In genomic region chr2:220646424-220646823, GRCh38 we compare ENCODE assay signal across 16 cellular contexts.
DNase-seq lines count a peak whose midpoint lies in the region; ATAC-seq and TF ChIP-seq lines count a peak whose summit lies in the region.
"Had no signal": no experiment of that assay in that cellular context is flagged by ENCODE, and none has a peak within 500 bp of the region (broad histone marks: within the 10 kb centered on the region; RNA-seq: fewer than 3 reads in every experiment).

No MANE protein-coding gene starts in this region.

- no peak for TF ChIP-seq CTCF in GM23338 (conservative IDR thresholded peaks at IDR 0.05; ENCODE audit: low read depth in 2 of 2)
- TF ChIP-seq CTCF in CD8-positive, alpha-beta T cell (IDR thresholded peaks at IDR 0.05): no peak
- no peak for TF ChIP-seq CTCF in mesothelial cell of epicardium (IDR thresholded peaks at IDR 0.05; ENCODE audit: unreplicated experiment)

- no peaks in the 10 kb centered on the region for H4K20me1 ChIP-seq in GM23338 (replicated peaks; ENCODE audit: insufficient read depth)

- H3F3A ChIP-seq in GM23338 (replicated peaks; ENCODE audit: low read depth): no peaks in the 10 kb centered on the region

- peak overlapping the region; percentile 90 for H3K27ac Mint-ChIP-seq in activated naive CD4-positive, alpha-beta T cell treated with anti-CD3 and anti-CD28 coated beads, Interleukin-2, amount 50 U/mL, for 24 hours
- H3K27ac Mint-ChIP-seq in GM23338: no peak overlapping the region
- no peak overlapping the region for H3K27ac Mint-ChIP-seq in CD8-positive, alpha-beta T cell
- no peak overlapping the region for H3K27ac Mint-ChIP-seq in mesothelial cell of epicardium
- H3K27ac Mint-ChIP-seq: activated naive CD8-positive, alpha-beta T cell treated with anti-CD3 and anti-CD28 coated beads, Interleukin-2, amount 50 U/mL, for 24 hours; IgD-negative memory B cell had no signal

- H3K27ac ChIP-seq in GM23338 (ENCODE audit: low read depth): no peak overlapping the region
- H3K27ac ChIP-seq in CD8-positive, alpha-beta T cell (ENCODE audit: low read depth, low read length): no peak overlapping the region
- H3K27ac ChIP-seq: C4-2B had no signal

- no peaks in the 10 kb centered on the region for H3K79me2 ChIP-seq in GM23338 (replicated peaks; ENCODE audit: insufficient read depth)

- H3K9me2 ChIP-seq in GM23338 (ENCODE audit: insufficient read depth): peaks cover 5% of the 10 kb centered on the region; the same call in 1 of the 2 replicates

- CTCF ChIA-PET in CD8-positive, alpha-beta T cell (lab: Charles Lee): no interaction called here

- no peak overlapping the region for H3K4me3 ChIP-seq in GM23338
- no peak overlapping the region for H3K4me3 ChIP-seq in CD8-positive, alpha-beta T cell (ENCODE audit: low read depth, low read length)

- no peaks in the 10 kb centered on the region for H3K36me3 ChIP-seq in GM23338 (ENCODE audit: insufficient read depth)
- no peaks in the 10 kb centered on the region for H3K36me3 ChIP-seq in CD8-positive, alpha-beta T cell (ENCODE audit: insufficient read depth, low read length)

- no peaks in the 10 kb centered on the region for H3K9me3 ChIP-seq in CD8-positive, alpha-beta T cell (ENCODE audit: low read length)

- peak overlapping the region; percentile 94; the same call in 1 of the 2 replicates for H2AFZ ChIP-seq in GM23338

- peak overlapping the region; percentile 31 for H3K4me3 Mint-ChIP-seq in activated naive CD4-positive, alpha-beta T cell treated with anti-CD3 and anti-CD28 coated beads, Interleukin-2, amount 50 U/mL, for 24 hours
- H3K4me3 Mint-ChIP-seq in GM23338 (no peak overlapping the region), mesothelial cell of epicardium (no peak overlapping the region)
- no peak overlapping the region for H3K4me3 Mint-ChIP-seq in CD8-positive, alpha-beta T cell
- H3K4me3 Mint-ChIP-seq: activated naive CD8-positive, alpha-beta T cell treated with anti-CD3 and anti-CD28 coated beads, Interleukin-2, amount 50 U/mL, for 24 hours; IgD-negative memory B cell had no signal

- 0 out of 2 replicates have a peak overlapping the region, but pooled peaks have one; percentile 30 for H3K4me2 ChIP-seq in GM23338

- DNase-seq in activated naive CD4-positive, alpha-beta T cell (lab: John Stamatoyannopoulos, UW): no peak
- no peak for DNase-seq in GM23338 (ENCODE audit: low spot score)
- DNase-seq in sciatic nerve (ENCODE audit: low spot score): no peak
- no peak for DNase-seq in stimulated activated CD4-positive, alpha-beta T cell treated with anti-CD3 and anti-CD28 coated beads, Interleukin-4, amount 100 ng/mL, for 1 hour
- no peak for DNase-seq in CD8-positive, alpha-beta T cell
- no peak for DNase-seq in mesothelial cell of epicardium (ENCODE audit: low spot score in 2 of 2, unreplicated experiment in 2 of 2)
- DNase-seq: activated CD4-positive, alpha-beta T cell treated with anti-CD3 and anti-CD28 coated beads for 48 hours; activated naive CD8-positive, alpha-beta T cell treated with anti-CD3 and anti-CD28 coated beads, Interleukin-2, amount 50 U/mL, for 24 hours; DMS79 treated with DMSO at 0.1 percent for 48 hours; mammary epithelial cell; NCI-H2029; stimulated activated CD4-positive, alpha-beta T cell treated with anti-CD3 and anti-CD28 coated beads, Interleukin-15, amount 100 ng/mL, for 24 hours had no signal

- peaks cover 15% of the 10 kb centered on the region for H3K4me1 Mint-ChIP-seq in activated naive CD4-positive, alpha-beta T cell treated with anti-CD3 and anti-CD28 coated beads, Interleukin-2, amount 50 U/mL, for 24 hours
- H3K4me1 Mint-ChIP-seq in GM23338: peaks cover 18% of the 10 kb centered on the region; the same call in 2 of the 3 replicates
- H3K4me1 Mint-ChIP-seq in CD8-positive, alpha-beta T cell (ENCODE audit: low read depth): no peaks in the 10 kb centered on the region
- peaks cover 4% of the 10 kb centered on the region for H3K4me1 Mint-ChIP-seq in mesothelial cell of epicardium
- H3K4me1 Mint-ChIP-seq: activated naive CD8-positive, alpha-beta T cell treated with anti-CD3 and anti-CD28 coated beads, Interleukin-2, amount 50 U/mL, for 24 hours had no signal

- POLR2A ChIA-PET in CD8-positive, alpha-beta T cell (lab: Charles Lee): no interaction called here

- H3K9me3 Mint-ChIP-seq in activated naive CD4-positive, alpha-beta T cell treated with anti-CD3 and anti-CD28 coated beads, Interleukin-2, amount 50 U/mL, for 24 hours: no peaks in the 10 kb centered on the region
- H3K9me3 Mint-ChIP-seq in GM23338: no peaks in the 10 kb centered on the region
- H3K9me3 Mint-ChIP-seq in CD8-positive, alpha-beta T cell: no peaks in the 10 kb centered on the region
- H3K9me3 Mint-ChIP-seq in mesothelial cell of epicardium: no peaks in the 10 kb centered on the region
- H3K9me3 Mint-ChIP-seq: activated naive CD8-positive, alpha-beta T cell treated with anti-CD3 and anti-CD28 coated beads, Interleukin-2, amount 50 U/mL, for 24 hours; IgD-negative memory B cell had no signal

- peaks cover 14% of the 10 kb centered on the region for H3K4me1 ChIP-seq in GM23338 (ENCODE audit: insufficient read depth)
- H3K4me1 ChIP-seq in CD8-positive, alpha-beta T cell (ENCODE audit: insufficient read depth, low read length): no peaks in the 10 kb centered on the region

- ATAC-seq in GM23338 (no peak; the same call in 2 of the 3 replicates), HG03520 (IDR thresholded peaks at IDR 0.05; ENCODE audit: unreplicated experiment) (peak; percentile 58), sciatic nerve (peak; percentile 42)
- no peak for ATAC-seq in CD8-positive, alpha-beta T cell
- ATAC-seq: activated naive CD8-positive, alpha-beta T cell treated with anti-CD3 and anti-CD28 coated beads, Interleukin-2, amount 50 U/mL, for 24 hours had no signal

- H3K27me3 Mint-ChIP-seq in activated naive CD4-positive, alpha-beta T cell treated with anti-CD3 and anti-CD28 coated beads, Interleukin-2, amount 50 U/mL, for 24 hours: no peaks in the 10 kb centered on the region
- H3K27me3 Mint-ChIP-seq in GM23338 (ENCODE audit: insufficient read depth, low read depth, poor library complexity) (peaks cover 3% of the 10 kb centered on the region), mesothelial cell of epicardium (ENCODE audit: low read depth) (peaks cover 18% of the 10 kb centered on the region)
- H3K27me3 Mint-ChIP-seq in CD8-positive, alpha-beta T cell (ENCODE audit: low read depth): no peaks in the 10 kb centered on the region
- H3K27me3 Mint-ChIP-seq: activated naive CD8-positive, alpha-beta T cell treated with anti-CD3 and anti-CD28 coated beads, Interleukin-2, amount 50 U/mL, for 24 hours had no signal

- H3K27me3 ChIP-seq in GM23338 (ENCODE audit: insufficient read depth): no peaks in the 10 kb centered on the region
- no peaks in the 10 kb centered on the region for H3K27me3 ChIP-seq in CD8-positive, alpha-beta T cell (ENCODE audit: insufficient read depth, low read length)

- intact Hi-C loops in sciatic nerve (cut with DNase I): no loop called here
- intact Hi-C loops in CD8-positive, alpha-beta T cell (cut with DNase I, micrococcal nuclease): no loop called here

- H3K36me3 Mint-ChIP-seq in activated naive CD4-positive, alpha-beta T cell treated with anti-CD3 and anti-CD28 coated beads, Interleukin-2, amount 50 U/mL, for 24 hours: no peaks in the 10 kb centered on the region
- H3K36me3 Mint-ChIP-seq in GM23338 (ENCODE audit: low read depth) (no peaks in the 10 kb centered on the region), mesothelial cell of epicardium (no peaks in the 10 kb centered on the region)
- H3K36me3 Mint-ChIP-seq in CD8-positive, alpha-beta T cell: no peaks in the 10 kb centered on the region
- H3K36me3 Mint-ChIP-seq: IgD-negative memory B cell had no signal

TF ChIP-seq in GM23338, 12 proteins besides CTCF, POLR2A, EP300 and RAD21:
- TF ChIP-seq POLR2AphosphoS5 (IDR thresholded peaks at IDR 0.05; ENCODE audit: low read depth) (no peak), ZNF114 (CRISPR knock-in tag; IDR thresholded peaks at IDR 0.05) (no peak)

Comparison
In these comparisons a context has a peak if more than half of its experiments do, and no peak if none do; other contexts are left out.
1. ATAC-seq: peak in HG03520 (single experiment) and sciatic nerve (single experiment); none in GM23338 (single experiment) and CD8-positive, alpha-beta T cell (single experiment).